In genomic region chr10:130472236-130472635, GRCh38 we compare ENCODE assay signal across 17 cellular contexts.
DNase-seq lines count a peak whose midpoint lies in the region; ATAC-seq, FAIRE-seq and TF ChIP-seq lines count a peak whose summit lies in the region.
"Had no signal": no experiment of that assay in that cellular context is flagged by ENCODE, and none has a peak within 500 bp of the region (broad histone marks: within the 10 kb centered on the region; RNA-seq: fewer than 3 reads in every experiment).

No MANE protein-coding gene starts in this region.

- H3K36me3 ChIP-seq in kidney (ENCODE audit: control insufficient read depth in 1 of 2, insufficient read depth in 2 of 2, low read length in 2 of 2) (no peaks in the 10 kb centered on the region), sigmoid colon (no peaks in the 10 kb centered on the region)

- H3K4me1 ChIP-seq in kidney (ENCODE audit: control insufficient read depth in 1 of 2, insufficient read depth in 1 of 2, low read depth in 1 of 2, low read length in 2 of 2) (no peaks in the 10 kb centered on the region), sigmoid colon (no peaks in the 10 kb centered on the region)

- no peak for TF ChIP-seq POLR2A in sigmoid colon (IDR thresholded peaks at IDR 0.05)

- no peak overlapping the region for H3K4me3 Mint-ChIP-seq in activated T-cell treated with anti-CD3 and anti-CD28 coated beads, Interleukin-2, amount 50 U/mL, for 4 hours
- H3K4me3 Mint-ChIP-seq: CD4-positive, alpha-beta memory T cell; GM23338; H9 had no signal

- H3K27ac ChIP-seq in kidney (ENCODE audit: low read depth in 2 of 2, low read length in 2 of 2), result no peak overlapping the region
- H3K27ac ChIP-seq in sigmoid colon, result no peak overlapping the region

- no peaks in the 10 kb centered on the region for H3K27me3 ChIP-seq in sigmoid colon

- peak; percentile 26 for DNase-seq in cardiac septum (ENCODE audit: low spot score)
- DNase-seq in left cardiac atrium, result no peak
- DNase-seq in cerebellum (ENCODE audit: low spot score), result peak; percentile 30
- peak; percentile 3 for DNase-seq in kidney
- DNase-seq in sigmoid colon, result peak; percentile 11
- no peak for DNase-seq in HUDEP-2 (lab: John Stamatoyannopoulos, UW; ENCODE audit: unreplicated experiment in 76 of 76)
- DNase-seq in iPS-NIHi11 (ENCODE audit: low spot score), result no peak
- no peak for DNase-seq in activated T-cell treated with anti-CD3 and anti-CD28 coated beads, Interleukin-2, amount 50 U/mL, for 4 hours
- DNase-seq: Calu3; CD4-positive, alpha-beta memory T cell; COR-L47; DMS53; DMS79 treated with DMSO at 0.1 percent for 48 hours; H9 had no signal

- no peak overlapping the region for H3K9ac ChIP-seq in kidney (ENCODE audit: low read length in 2 of 2)

- no peaks in the 10 kb centered on the region for H3K36me3 Mint-ChIP-seq in activated T-cell treated with anti-CD3 and anti-CD28 coated beads, Interleukin-2, amount 50 U/mL, for 4 hours (ENCODE audit: insufficient read depth)
- H3K36me3 Mint-ChIP-seq: CD4-positive, alpha-beta memory T cell had no signal

- no peak for FAIRE-seq in kidney (lab: Jason Lieb, UNC)
- FAIRE-seq: G401.6 had no signal

- TF ChIP-seq EP300 in sigmoid colon (IDR thresholded peaks at IDR 0.05), result no peak

- H3K27me3 Mint-ChIP-seq in activated T-cell treated with anti-CD3 and anti-CD28 coated beads, Interleukin-2, amount 50 U/mL, for 4 hours (ENCODE audit: low read depth), result peaks cover 1% of the 10 kb centered on the region
- H3K27me3 Mint-ChIP-seq: CD4-positive, alpha-beta memory T cell had no signal

- H3K9me3 ChIP-seq in kidney (ENCODE audit: control insufficient read depth in 1 of 2, low read length in 2 of 2), result peaks cover 0 to 4% of the 10 kb centered on the region in 2 donors
- H3K9me3 ChIP-seq in sigmoid colon, result no peaks in the 10 kb centered on the region

- 71 to 81% methylated on average over 5 of the region's 5 CpGs for WGBS in sigmoid colon, 2 donors

- ATAC-seq in left cardiac atrium, result no peak
- no peak for ATAC-seq in activated T-cell treated with anti-CD3 and anti-CD28 coated beads, Interleukin-2, amount 50 U/mL, for 4 hours
- ATAC-seq: GM23338, HCT116 had no signal

- TF ChIP-seq CTCF in kidney (IDR thresholded peaks at IDR 0.05; ENCODE audit: borderline replicate concordance, extremely low read depth, insufficient read depth), result no peak
- no peak for TF ChIP-seq CTCF in sigmoid colon (IDR thresholded peaks at IDR 0.05)

- intact Hi-C loops in cardiac septum (cut with DNase I), result no loop called here
- intact Hi-C loops in left cardiac atrium (cut with DNase I), result no loop called here
- intact Hi-C loops in kidney (cut with DNase I), result no loop called here
- intact Hi-C loops in sigmoid colon (cut with DNase I), result no loop called here

- H3K4me1 Mint-ChIP-seq in activated T-cell treated with anti-CD3 and anti-CD28 coated beads, Interleukin-2, amount 50 U/mL, for 4 hours (ENCODE audit: low read depth), result no peaks in the 10 kb centered on the region
- H3K4me1 Mint-ChIP-seq: CD4-positive, alpha-beta memory T cell; GM23338 had no signal

- H3K9me3 Mint-ChIP-seq in activated T-cell treated with anti-CD3 and anti-CD28 coated beads, Interleukin-2, amount 50 U/mL, for 4 hours, result peaks cover 17% of the 10 kb centered on the region

- H3K4me3 ChIP-seq in kidney (ENCODE audit: low read length in 2 of 2) (no peak overlapping the region), sigmoid colon (no peak overlapping the region)
- H3K4me3 ChIP-seq: GM23338 had no signal

Comparison
In these comparisons a context has a peak if more than half of its experiments do, and no peak if none do; other contexts are left out.
1. DNase-seq: peak in cardiac septum (single experiment), cerebellum (single experiment), kidney (single experiment) and sigmoid colon (single experiment); none in left cardiac atrium (single experiment), HUDEP-2 (0 of 76), iPS-NIHi11 (single experiment) and activated T-cell treated with anti-CD3 and anti-CD28 coated beads, Interleukin-2, amount 50 U/mL, for 4 hours (single experiment).